Comparison of ENCODE assay signal across 22 cellular contexts in the genomic region with DNA sequence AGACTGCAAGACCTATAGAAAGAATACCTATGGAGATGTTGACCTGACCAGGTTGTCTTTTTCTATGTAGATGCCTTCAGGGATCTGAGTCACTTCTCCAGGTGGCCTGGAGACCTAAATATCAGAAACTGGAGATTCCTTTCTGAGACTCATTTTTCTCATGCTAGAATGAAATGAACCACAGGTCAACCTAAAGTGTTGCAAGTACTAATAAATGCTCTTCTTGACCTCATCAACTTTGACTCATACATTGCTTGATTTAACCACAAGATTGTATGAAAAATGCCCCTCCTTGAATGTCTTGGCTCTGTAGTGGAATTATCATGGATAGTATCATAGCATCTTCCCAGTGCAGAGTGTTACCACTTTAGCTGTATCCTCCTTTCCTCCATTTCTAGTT.
"Had no signal": no experiment of that assay in that cellular context is flagged by ENCODE, and none has a peak within 500 bp of the region (broad histone marks: within the 10 kb centered on the region; RNA-seq: fewer than 3 reads in every experiment).

No MANE protein-coding gene starts in this region.

- H3K36me3 ChIP-seq: brain microvascular endothelial cell had no signal

- FAIRE-seq: colon had no signal

- H3K4me3 Mint-ChIP-seq: activated CD8-positive, alpha-beta memory T cell treated with anti-CD3 and anti-CD28 coated beads, Interleukin-2, amount 10 ng/mL, durations not matched to agents 7 days and 5 days; activated naive CD8-positive, alpha-beta T cell treated with anti-CD3 and anti-CD28 coated beads, Interleukin-2, amount 50 U/mL, for 24 hours; activated T-cell treated with anti-CD3 and anti-CD28 coated beads, Interleukin-2, amount 50 U/mL, for 24 hours; T-helper 1 cell treated with Interleukin-12 subunit alpha and Interleukin-12 subunit beta and Interleukin-4 antibody, amounts not matched to agents 30 μg/mL and 1 μg/mL, for 36 hours had no signal

- H3K27me3 ChIP-seq: brain microvascular endothelial cell had no signal

- H3K27ac ChIP-seq: brain microvascular endothelial cell had no signal

- H3K36me3 Mint-ChIP-seq: activated CD8-positive, alpha-beta memory T cell treated with anti-CD3 and anti-CD28 coated beads, Interleukin-2, amount 10 ng/mL, durations not matched to agents 7 days and 5 days; activated naive CD4-positive, alpha-beta T cell treated with anti-CD3 and anti-CD28 coated beads, Interleukin-2, amount 50 U/mL, for 72 hours had no signal

- DNase-seq: activated CD4-positive, alpha-beta T cell treated with anti-CD3 and anti-CD28 coated beads for 4 hours; activated CD4-positive, alpha-beta T cell treated with anti-CD3 and anti-CD28 coated beads, Interleukin-2, amount 50 U/mL, for 48 hours; activated CD8-positive, alpha-beta memory T cell treated with anti-CD3 and anti-CD28 coated beads, Interleukin-2, amount 10 ng/mL, durations not matched to agents 7 days and 5 days; activated effector memory CD4-positive, alpha-beta T cell treated with anti-CD3 and anti-CD28 coated beads, Interleukin-2, amount 50 U/mL, for 16 hours; activated naive CD4-positive, alpha-beta T cell treated with Interleukin-2 at 50 U/mL for 16 hours; activated naive CD8-positive, alpha-beta T cell treated with anti-CD3 and anti-CD28 coated beads, Interleukin-2, amount 50 U/mL, for 24 hours; activated T-cell treated with anti-CD3 and anti-CD28 coated beads, Interleukin-2, amount 50 U/mL, for 24 hours; amygdala; brain microvascular endothelial cell; cerebellar nuclear complex; Kasumi-1; MV-4-11; NCI-H1092 treated with DMSO at 0.1 percent for 48 hours; NCI-H1417 treated with DMSO at 0.1 percent for 48 hours; NCI-H1694 treated with DMSO at 0.1 percent for 48 hours; NCI-H2029 treated with DMSO at 0.1 percent for 48 hours; NCI-H345; NCI-H510A; SHP77 treated with DMSO at 0.1 percent for 48 hours had no signal

- H3K27ac Mint-ChIP-seq: activated CD8-positive, alpha-beta memory T cell treated with anti-CD3 and anti-CD28 coated beads, Interleukin-2, amount 10 ng/mL, durations not matched to agents 7 days and 5 days; activated naive CD4-positive, alpha-beta T cell treated with anti-CD3 and anti-CD28 coated beads, Interleukin-2, amount 50 U/mL, for 72 hours; activated naive CD8-positive, alpha-beta T cell treated with anti-CD3 and anti-CD28 coated beads, Interleukin-2, amount 50 U/mL, for 24 hours; activated T-cell treated with anti-CD3 and anti-CD28 coated beads, Interleukin-2, amount 50 U/mL, for 24 hours; T-helper 1 cell treated with Interleukin-12 subunit alpha and Interleukin-12 subunit beta and Interleukin-4 antibody, amounts not matched to agents 30 μg/mL and 1 μg/mL, for 36 hours had no signal

- H3K27me3 Mint-ChIP-seq: activated CD8-positive, alpha-beta memory T cell treated with anti-CD3 and anti-CD28 coated beads, Interleukin-2, amount 10 ng/mL, durations not matched to agents 7 days and 5 days; activated naive CD8-positive, alpha-beta T cell treated with anti-CD3 and anti-CD28 coated beads, Interleukin-2, amount 50 U/mL, for 24 hours; activated T-cell treated with anti-CD3 and anti-CD28 coated beads, Interleukin-2, amount 50 U/mL, for 24 hours had no signal

- H3K4me1 Mint-ChIP-seq: activated CD8-positive, alpha-beta memory T cell treated with anti-CD3 and anti-CD28 coated beads, Interleukin-2, amount 10 ng/mL, durations not matched to agents 7 days and 5 days; activated naive CD8-positive, alpha-beta T cell treated with anti-CD3 and anti-CD28 coated beads, Interleukin-2, amount 50 U/mL, for 24 hours had no signal

- H3K9me3 Mint-ChIP-seq: activated naive CD8-positive, alpha-beta T cell treated with anti-CD3 and anti-CD28 coated beads, Interleukin-2, amount 50 U/mL, for 24 hours; T-helper 1 cell treated with Interleukin-12 subunit alpha and Interleukin-12 subunit beta and Interleukin-4 antibody, amounts not matched to agents 30 μg/mL and 1 μg/mL, for 36 hours had no signal
